ENCODE assay signal across 8 cellular contexts in genomic region chr5:150448960-150449490, GRCh38. TPM values are rescaled to one million over a fixed set of nuclear protein-coding genes. Genes with fewer than 3 reads are reported as not detected.
A peak's percentile ranks its signal among the peaks of the same experiment; 100 is the strongest.
DNase-seq lines count a peak whose midpoint lies in the region; ATAC-seq and TF ChIP-seq lines count a peak whose summit lies in the region.

No MANE protein-coding gene starts in this region.

- no peaks in the 10 kb centered on the region for H3K27me3 Mint-ChIP-seq in naive thymus-derived CD8-positive, alpha-beta T cell

- peak overlapping the region; percentile 98 for H3K4me2 ChIP-seq in OCI-LY3 (ENCODE audit: low read length)

- H3K27ac Mint-ChIP-seq in naive thymus-derived CD8-positive, alpha-beta T cell, result peak overlapping the region; percentile 98 to 100 (median 100)

- H3K4me1 ChIP-seq in OCI-LY3 (ENCODE audit: low read length) (peaks cover 12% of the 10 kb centered on the region), endocrine pancreas (ENCODE audit: control insufficient read depth, insufficient read depth, low read length) (peaks cover 6% of the 10 kb centered on the region)

- H2AFZ ChIP-seq in OCI-LY3 (ENCODE audit: low read depth, low read length), result no peak overlapping the region

- no peaks in the 10 kb centered on the region for H3K9me3 ChIP-seq in OCI-LY3 (ENCODE audit: insufficient read depth, low read length)
- no peaks in the 10 kb centered on the region for H3K9me3 ChIP-seq in endocrine pancreas (ENCODE audit: control insufficient read depth, low read length)

- H3K36me3 Mint-ChIP-seq in naive thymus-derived CD8-positive, alpha-beta T cell, result peaks cover 14 to 49% (median 20%) of the 10 kb centered on the region in 3 donors

- H3K4me3 ChIP-seq in GM12864 (ENCODE audit: low read depth, low read length), result peak overlapping the region; percentile 73
- H3K4me3 ChIP-seq in OCI-LY3 (ENCODE audit: low read length), result peak overlapping the region; percentile 94
- peak overlapping the region; percentile 89 for H3K4me3 ChIP-seq in endocrine pancreas (ENCODE audit: control insufficient read depth, insufficient read depth, low read length)

- POLR2A ChIA-PET in naive thymus-derived CD8-positive, alpha-beta T cell (lab: Charles Lee), result interaction anchor here (0.5 to 2.7 kb wide), 17 partner anchors 9 to 1322 kb away, joined by 3 to 56 read pairs (median 5); partner anchors contain the start of genes CD74, DCTN4, GM2A and HMGXB3

- TF ChIP-seq CTCF in GM12864 (IDR thresholded peaks at IDR 0.05; ENCODE audit: low read depth, low read length, missing control alignments) (no peak), OCI-LY3 (IDR thresholded peaks at IDR 0.05; ENCODE audit: low read depth, low read length) (no peak)

- H3K9ac ChIP-seq in OCI-LY3 (ENCODE audit: low read length), result peak overlapping the region; percentile 92
- peak overlapping the region; percentile 98 for H3K9ac ChIP-seq in endocrine pancreas (ENCODE audit: control insufficient read depth, insufficient read depth, low read length)

- peak overlapping the region; percentile 86 for H3K27ac ChIP-seq in OCI-LY3 (ENCODE audit: low read length)

- peaks cover 16 to 46% (median 33%) of the 10 kb centered on the region in 4 donors for H3K4me1 Mint-ChIP-seq in naive thymus-derived CD8-positive, alpha-beta T cell

- peaks cover 34% of the 10 kb centered on the region for H3K79me2 ChIP-seq in OCI-LY3 (ENCODE audit: low read length)

- peaks cover 0 to 1% (median 0%) of the 10 kb centered on the region in 9 donors for H3K9me3 Mint-ChIP-seq in naive thymus-derived CD8-positive, alpha-beta T cell

- DNase-seq in GM12864 (ENCODE audit: low read depth) (no peak), GDM1 (lab: John Stamatoyannopoulos, UW) (no peak), Ammon's horn (ENCODE audit: low spot score) (no peak), GF-D8 (lab: John Stamatoyannopoulos, UW) (no peak)
- no peak for DNase-seq in naive thymus-derived CD8-positive, alpha-beta T cell

- peak; percentile 27 to 44 for ATAC-seq in naive thymus-derived CD8-positive, alpha-beta T cell
- no peak for ATAC-seq in GM19397 (IDR thresholded peaks at IDR 0.05; ENCODE audit: unreplicated experiment)

- peak overlapping the region; percentile 88 to 100 (median 97) for H3K4me3 Mint-ChIP-seq in naive thymus-derived CD8-positive, alpha-beta T cell

- H3K36me3 ChIP-seq in OCI-LY3 (replicated peaks; ENCODE audit: low read depth, low read length) (peaks cover 46% of the 10 kb centered on the region), endocrine pancreas (ENCODE audit: control insufficient read depth, insufficient read depth, low read length) (peaks cover 15% of the 10 kb centered on the region)

- peaks cover 39% of the 10 kb centered on the region for H4K20me1 ChIP-seq in OCI-LY3 (ENCODE audit: insufficient read depth, low read length)

- H3K27me3 ChIP-seq in OCI-LY3 (ENCODE audit: low read depth, low read length) (no peaks in the 10 kb centered on the region), endocrine pancreas (ENCODE audit: control insufficient read depth, insufficient read depth, low read length) (no peaks in the 10 kb centered on the region)

RNA-seq across cellular contexts. Expression of gene RPS14, which starts 0.5 kb away (rescaled TPM):
- total RNA-seq in naive thymus-derived CD8-positive, alpha-beta T cell, result 1,000 to 10,000 TPM; 5,539 to 5,586 TPM
- over 10,000 TPM in 2 of 3 donors, 1,000 to 10,000 TPM in 1; 9,910 to 11,694 (median 11,598) TPM for polyA plus RNA-seq in naive thymus-derived CD8-positive, alpha-beta T cell

RNA-seq across cellular contexts. Expression of gene CD74, which starts 36.3 kb away (rescaled TPM):
- total RNA-seq in naive thymus-derived CD8-positive, alpha-beta T cell, result 100 to 1,000 TPM; 288 to 293 TPM
- 100 to 1,000 TPM; 310 to 415 (median 407) TPM for polyA plus RNA-seq in naive thymus-derived CD8-positive, alpha-beta T cell

RNA-seq across cellular contexts. Expression of gene NDST1, which starts 58.9 kb away (rescaled TPM):
- total RNA-seq in naive thymus-derived CD8-positive, alpha-beta T cell, result under 1 TPM; 0.55 to 0.81 TPM
- under 1 TPM in 1 of 3 donors, not detected in 2; 0.54 TPM for polyA plus RNA-seq in naive thymus-derived CD8-positive, alpha-beta T cell
